24 cellular contexts compared by ENCODE assay signal in the genomic region with DNA sequence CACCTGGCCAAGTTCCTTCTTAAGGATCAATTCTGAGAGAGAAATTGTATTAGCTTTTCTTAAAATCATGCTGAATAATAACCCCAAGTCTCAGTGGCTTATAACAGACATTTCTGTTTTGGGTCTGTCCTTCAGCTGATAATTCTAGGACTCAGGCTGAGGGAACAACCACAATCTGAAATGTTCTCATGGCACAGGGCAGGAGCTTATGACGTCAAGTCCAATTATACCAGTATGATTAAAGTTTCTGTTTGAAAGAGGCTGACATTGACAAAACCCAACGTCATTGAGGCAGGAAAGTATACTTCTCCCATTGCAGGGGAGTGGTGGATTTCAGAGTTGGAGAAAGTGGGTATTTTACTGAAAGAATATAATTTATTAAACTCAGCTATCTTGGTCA. TPM values are rescaled to one million over a fixed set of nuclear protein-coding genes. Genes with fewer than 3 reads are reported as not detected.
DNase-seq lines count a peak whose midpoint lies in the region; ATAC-seq and TF ChIP-seq lines count a peak whose summit lies in the region.
"Had no signal": no experiment of that assay in that cellular context is flagged by ENCODE, and none has a peak within 500 bp of the region (broad histone marks: within the 10 kb centered on the region; RNA-seq: fewer than 3 reads in every experiment).

No MANE protein-coding gene starts in this region.

- no peaks in the 10 kb centered on the region for H3K27me3 Mint-ChIP-seq in effector memory CD8-positive, alpha-beta T cell
- no peaks in the 10 kb centered on the region for H3K27me3 Mint-ChIP-seq in CD8-positive, alpha-beta T cell (ENCODE audit: low read depth)
- H3K27me3 Mint-ChIP-seq: B cell; CD4-positive, alpha-beta T cell; CD8-positive, alpha-beta memory T cell had no signal

- no peaks in the 10 kb centered on the region for H3K9me3 ChIP-seq in CD8-positive, alpha-beta T cell (ENCODE audit: low read length)
- H3K9me3 ChIP-seq: A549; BLaER1 treated with 17β-estradiol and CSF1 and Interleukin-3, amounts not matched to agents 10 nM and 100 nM had no signal

- H3K27me3 ChIP-seq in CD8-positive, alpha-beta T cell (ENCODE audit: insufficient read depth, low read length) = no peaks in the 10 kb centered on the region
- H3K27me3 ChIP-seq: BLaER1 treated with 17β-estradiol and CSF1 and Interleukin-3, amounts not matched to agents 10 nM and 100 nM had no signal

- peak; percentile 52 for ATAC-seq in left ventricle myocardium superior
- ATAC-seq in effector memory CD8-positive, alpha-beta T cell (replicated peaks) = no peak
- no peak for ATAC-seq in CD8-positive, alpha-beta T cell
- ATAC-seq: A549 had no signal

- H3K9me3 Mint-ChIP-seq in effector memory CD8-positive, alpha-beta T cell = no peaks in the 10 kb centered on the region
- no peaks in the 10 kb centered on the region for H3K9me3 Mint-ChIP-seq in CD8-positive, alpha-beta T cell
- H3K9me3 Mint-ChIP-seq: CD4-positive, alpha-beta T cell; CD8-positive, alpha-beta memory T cell had no signal

- no peak overlapping the region for H3K27ac ChIP-seq in CD8-positive, alpha-beta T cell (ENCODE audit: low read depth, low read length)
- H3K27ac ChIP-seq: 22Rv1; A549; BLaER1 treated with 17β-estradiol and CSF1 and Interleukin-3, amounts not matched to agents 10 nM and 100 nM; C4-2B had no signal

- no peaks in the 10 kb centered on the region for H3K4me1 ChIP-seq in CD8-positive, alpha-beta T cell (ENCODE audit: insufficient read depth, low read length)

- POLR2A ChIA-PET in CD8-positive, alpha-beta T cell (lab: Charles Lee) = interaction anchor here (1.1 kb wide), 1 partner anchor 45 kb away, joined by 3 read pairs; no protein-coding TSS in a partner anchor

- no peak overlapping the region for H3K4me3 ChIP-seq in CD8-positive, alpha-beta T cell (ENCODE audit: low read depth, low read length)
- H3K4me3 ChIP-seq: A549; BLaER1 treated with 17β-estradiol and CSF1 and Interleukin-3, amounts not matched to agents 10 nM and 100 nM; GM12878 had no signal

- CTCF ChIA-PET in CD8-positive, alpha-beta T cell (lab: Charles Lee) = interaction anchor here (1.1 kb wide), 1 partner anchor 21 kb away, joined by 3 read pairs; a partner anchor contains a TSS

- intact Hi-C loops in left ventricle myocardium superior (cut with micrococcal nuclease) = no loop called here
- intact Hi-C loops in cardiac septum (cut with DNase I) = no loop called here
- intact Hi-C loops in CD8-positive, alpha-beta T cell (cut with DNase I, micrococcal nuclease) = no loop called here

- TF ChIP-seq CTCF in CD8-positive, alpha-beta T cell (IDR thresholded peaks at IDR 0.05) = no peak

- H3K36me3 ChIP-seq in CD8-positive, alpha-beta T cell (ENCODE audit: insufficient read depth, low read length) = no peaks in the 10 kb centered on the region

- peak; percentile 19 for DNase-seq in activated CD8-positive, alpha-beta memory T cell treated with anti-CD3 and anti-CD28 coated beads for 24 hours
- no peak for DNase-seq in activated CD8-positive, alpha-beta memory T cell treated with anti-CD3 and anti-CD28 coated beads, Interleukin-2, amount 50 U/mL, for 48 hours
- DNase-seq in left ventricle myocardium superior (no peak), cardiac septum (ENCODE audit: low spot score) (no peak), OCI-M1 (lab: John Stamatoyannopoulos, UW) (no peak)
- no peak for DNase-seq in effector memory CD8-positive, alpha-beta T cell
- DNase-seq in CD8-positive, alpha-beta T cell = no peak
- DNase-seq: AML-193; CD4-positive, alpha-beta T cell; CD8-positive, alpha-beta memory T cell; COR-L47; DMS 273 treated with DMSO at 0.1 percent for 48 hours; DMS153; DMS53; DMS79; DND-41; EL; GDM1 had no signal

- H3K27ac Mint-ChIP-seq in effector memory CD8-positive, alpha-beta T cell = peak overlapping the region; percentile 32 to 84
- H3K27ac Mint-ChIP-seq in CD8-positive, alpha-beta T cell = no peak overlapping the region
- H3K27ac Mint-ChIP-seq: B cell; CD4-positive, alpha-beta T cell had no signal

- H3K4me3 Mint-ChIP-seq in effector memory CD8-positive, alpha-beta T cell = no peak overlapping the region
- no peak overlapping the region for H3K4me3 Mint-ChIP-seq in CD8-positive, alpha-beta T cell
- H3K4me3 Mint-ChIP-seq: B cell; CD4-positive, alpha-beta T cell had no signal

- H3K4me1 Mint-ChIP-seq in effector memory CD8-positive, alpha-beta T cell (ENCODE audit: low read depth in 2 of 2) = peaks cover 0 to 4% of the 10 kb centered on the region in 2 donors
- peaks cover 3% of the 10 kb centered on the region for H3K4me1 Mint-ChIP-seq in CD8-positive, alpha-beta T cell (ENCODE audit: low read depth)

- peaks cover 5% of the 10 kb centered on the region for H3K36me3 Mint-ChIP-seq in effector memory CD8-positive, alpha-beta T cell (ENCODE audit: insufficient read depth)
- H3K36me3 Mint-ChIP-seq in CD8-positive, alpha-beta T cell = no peaks in the 10 kb centered on the region

RNA-seq across cellular contexts. Expression of a gene that starts 21.8 kb away (rescaled TPM):
- total RNA-seq in left ventricle myocardium superior (3.5 TPM), cardiac septum (2.9 TPM)
- 1 to 10 TPM; 4.1 to 4.6 TPM for total RNA-seq in CD8-positive, alpha-beta T cell

RNA-seq across cellular contexts. Expression of a gene that starts 23.5 kb away (rescaled TPM):
- total RNA-seq in left ventricle myocardium superior (12.9 TPM), cardiac septum (13.3 TPM)
- 10 to 100 TPM; 27.5 to 29.4 TPM for total RNA-seq in CD8-positive, alpha-beta T cell

RNA-seq across cellular contexts. Expression of a gene that starts 44.2 kb away (rescaled TPM):
- total RNA-seq in left ventricle myocardium superior (4.0 TPM), cardiac septum (2.1 TPM)
- total RNA-seq in CD8-positive, alpha-beta T cell = under 1 TPM; 0.75 to 0.95 TPM
